Comparison of ENCODE assay signal across 29 cellular contexts in genomic region chr6:38650207-38650752, GRCh38.
"Had no signal": no experiment of that assay in that cellular context is flagged by ENCODE, and none has a peak within 500 bp of the region (broad histone marks: within the 10 kb centered on the region; RNA-seq: fewer than 3 reads in every experiment).

No MANE protein-coding gene starts in this region.

- H3K4me1 Mint-ChIP-seq: natural killer cell; nephron; neural progenitor cell; stimulated activated effector memory CD8-positive, alpha-beta T cell treated with anti-CD3 and anti-CD28 coated beads, Interleukin-12 subunit alpha, Interleukin-12 subunit beta, amount 100 ng/mL, for 72 hours had no signal

- ATAC-seq: natural killer cell; psoas muscle; right cardiac atrium; right lobe of liver; stimulated activated effector memory CD8-positive, alpha-beta T cell treated with anti-CD3 and anti-CD28 coated beads, Interleukin-12 subunit alpha, Interleukin-12 subunit beta, amount 100 ng/mL, for 72 hours; stimulated activated naive B cell treated with anti-CD40 and anti-IgM and Interleukin-4, amounts not matched to agents 10 μg/mL and 1 μg/mL and 100 μg/mL, for 72 hours had no signal

- H3K4me2 ChIP-seq: neural progenitor cell had no signal

- H2AFZ ChIP-seq: neural progenitor cell, parathyroid adenoma had no signal

- H3K27me3 ChIP-seq: neural progenitor cell, ovary, right lobe of liver, sigmoid colon, stomach, thyroid gland, tibial nerve, upper lobe of left lung, vagina had no signal

- FAIRE-seq: small intestine, urothelium cell line had no signal

- DNase-seq: natural killer cell; occipital lobe; ovary; posterior cingulate gyrus; psoas muscle; right cardiac atrium; right lobe of liver; sigmoid colon; small intestine; stimulated activated CD4-positive, alpha-beta T cell treated with anti-CD3 and anti-CD28 coated beads, Interleukin-15, amount 100 ng/mL, for 24 hours; stimulated activated CD4-positive, alpha-beta T cell treated with anti-CD3 and anti-CD28 coated beads, Interleukin-2, amount 100 ng/mL, for 24 hours; stimulated activated CD4-positive, alpha-beta T cell treated with anti-CD3 and anti-CD28 coated beads, Interleukin-2, amount 100 ng/mL, for 48 hours; stimulated activated CD4-positive, alpha-beta T cell treated with anti-CD3 and anti-CD28 coated beads, Interleukin-4, amount 100 ng/mL, for 24 hours; stimulated activated naive B cell treated with anti-CD40 and anti-IgM and Interleukin-4, amounts not matched to agents 10 μg/mL and 1 μg/mL and 100 μg/mL, for 72 hours; stimulated activated naive CD4-positive, alpha-beta T cell treated with Interleukin-2 at 50 U/mL for 16 hours; stomach; thyroid gland; trophoblast cell; upper lobe of left lung had no signal

- H3K36me3 Mint-ChIP-seq: natural killer cell; stimulated activated effector memory CD8-positive, alpha-beta T cell treated with anti-CD3 and anti-CD28 coated beads, Interleukin-12 subunit alpha, Interleukin-12 subunit beta, amount 100 ng/mL, for 72 hours had no signal

- H3K27ac Mint-ChIP-seq: natural killer cell; nephron; neural progenitor cell; progenitor cell of endocrine pancreas; stimulated activated effector memory CD8-positive, alpha-beta T cell treated with anti-CD3 and anti-CD28 coated beads, Interleukin-12 subunit alpha, Interleukin-12 subunit beta, amount 100 ng/mL, for 72 hours; stimulated activated naive B cell treated with anti-CD40 and anti-IgM and Interleukin-4, amounts not matched to agents 10 μg/mL and 1 μg/mL and 100 μg/mL, for 72 hours; stimulated activated naive CD8-positive, alpha-beta T cell treated with anti-CD3 and anti-CD28 coated beads, Interleukin-15, Interleukin-2, amounts not matched to agents 100 ng/mL and 50 ng/mL, for 24 hours had no signal

- H3K36me3 ChIP-seq: neural progenitor cell, ovary, right lobe of liver, sigmoid colon, thoracic aorta, thyroid gland, upper lobe of left lung, vagina had no signal

- H3K9me3 Mint-ChIP-seq: natural killer cell; neural progenitor cell; stimulated activated effector memory CD8-positive, alpha-beta T cell treated with anti-CD3 and anti-CD28 coated beads, Interleukin-12 subunit alpha, Interleukin-12 subunit beta, amount 100 ng/mL, for 72 hours; stimulated activated naive B cell treated with anti-CD40 and anti-IgM and Interleukin-4, amounts not matched to agents 10 μg/mL and 1 μg/mL and 100 μg/mL, for 72 hours; stimulated activated naive CD8-positive, alpha-beta T cell treated with anti-CD3 and anti-CD28 coated beads, Interleukin-15, Interleukin-2, amounts not matched to agents 100 ng/mL and 50 ng/mL, for 24 hours had no signal

- H3K9ac ChIP-seq: neural progenitor cell, parathyroid adenoma had no signal

- H3K79me2 ChIP-seq: parathyroid adenoma had no signal

- H3K4me3 Mint-ChIP-seq: natural killer cell; nephron; neural progenitor cell; stimulated activated effector memory CD8-positive, alpha-beta T cell treated with anti-CD3 and anti-CD28 coated beads, Interleukin-12 subunit alpha, Interleukin-12 subunit beta, amount 100 ng/mL, for 72 hours; stimulated activated naive B cell treated with anti-CD40 and anti-IgM and Interleukin-4, amounts not matched to agents 10 μg/mL and 1 μg/mL and 100 μg/mL, for 72 hours; stimulated activated naive CD8-positive, alpha-beta T cell treated with anti-CD3 and anti-CD28 coated beads, Interleukin-15, Interleukin-2, amounts not matched to agents 100 ng/mL and 50 ng/mL, for 24 hours had no signal

- H3K4me1 ChIP-seq: parathyroid adenoma, right lobe of liver, sigmoid colon, stomach, thyroid gland, tibial nerve, vagina had no signal

- H3K9me3 ChIP-seq: ovary, psoas muscle, right lobe of liver, sigmoid colon, stomach, thoracic aorta, thyroid gland, tibial nerve, upper lobe of left lung, vagina had no signal

- H3K27me3 Mint-ChIP-seq: progenitor cell of endocrine pancreas; stimulated activated naive B cell treated with anti-CD40 and anti-IgM and Interleukin-4, amounts not matched to agents 10 μg/mL and 1 μg/mL and 100 μg/mL, for 72 hours; stimulated activated naive CD8-positive, alpha-beta T cell treated with anti-CD3 and anti-CD28 coated beads, Interleukin-15, Interleukin-2, amounts not matched to agents 100 ng/mL and 50 ng/mL, for 24 hours had no signal

- H3K27ac ChIP-seq: neural progenitor cell, ovary, parathyroid adenoma, psoas muscle, right lobe of liver, sigmoid colon, stomach, thoracic aorta, thyroid gland, tibial nerve, upper lobe of left lung, vagina had no signal

- H3K4me3 ChIP-seq: neural progenitor cell, ovary, psoas muscle, right lobe of liver, sigmoid colon, stomach, thoracic aorta, thyroid gland, tibial nerve, upper lobe of left lung, vagina had no signal
